ENCODE assay signal across 15 cellular contexts in genomic region chr4:9987749-9988346, GRCh38. TPM values are rescaled to one million over a fixed set of nuclear protein-coding genes. Genes with fewer than 3 reads are reported as not detected.
DNase-seq lines count a peak whose midpoint lies in the region; ATAC-seq and TF ChIP-seq lines count a peak whose summit lies in the region.
"Had no signal": no experiment of that assay in that cellular context is flagged by ENCODE, and none has a peak within 500 bp of the region (broad histone marks: within the 10 kb centered on the region; RNA-seq: fewer than 3 reads in every experiment).

No MANE protein-coding gene starts in this region.

- no peaks in the 10 kb centered on the region for H3K79me2 ChIP-seq in GM23248 (ENCODE audit: insufficient read depth)

- ATAC-seq in GM18502 (IDR thresholded peaks at IDR 0.05; ENCODE audit: poor library complexity, unreplicated experiment) (peak; percentile 79), GM19463 (IDR thresholded peaks at IDR 0.05; ENCODE audit: unreplicated experiment) (peak; percentile 67), HG02884 (IDR thresholded peaks at IDR 0.05; ENCODE audit: unreplicated experiment) (peak; percentile 67), GM18873 (IDR thresholded peaks at IDR 0.05; ENCODE audit: low FRiP score, unreplicated experiment) (no peak), GM18519 (IDR thresholded peaks at IDR 0.05; ENCODE audit: low FRiP score, unreplicated experiment) (no peak)
- ATAC-seq: naive thymus-derived CD8-positive, alpha-beta T cell had no signal

- H3K9me3 ChIP-seq in endodermal cell (ENCODE audit: control insufficient read depth, low read length) (no peaks in the 10 kb centered on the region), GM23248 (ENCODE audit: low read depth) (no peaks in the 10 kb centered on the region)
- H3K9me3 ChIP-seq: right lobe of liver had no signal

- H3K27ac ChIP-seq in endodermal cell (ENCODE audit: low read depth, low read length) (no peak overlapping the region), GM23248 (no peak overlapping the region)
- H3K27ac ChIP-seq: right lobe of liver had no signal

- no peaks in the 10 kb centered on the region for H3K36me3 ChIP-seq in endodermal cell (ENCODE audit: control insufficient read depth, insufficient read depth, low read length)
- H3K36me3 ChIP-seq in GM23248 (ENCODE audit: low read depth), result no peaks in the 10 kb centered on the region

- peaks cover 26% of the 10 kb centered on the region for H3K27me3 ChIP-seq in endodermal cell (ENCODE audit: control insufficient read depth, insufficient read depth, low read length, poor library complexity, severe bottlenecking)
- H3K27me3 ChIP-seq in GM23248 (replicated peaks; ENCODE audit: insufficient read depth), result no peaks in the 10 kb centered on the region
- H3K27me3 ChIP-seq: right lobe of liver had no signal

- no peaks in the 10 kb centered on the region for H3K4me1 Mint-ChIP-seq in endodermal cell
- peaks cover 2% of the 10 kb centered on the region for H3K4me1 Mint-ChIP-seq in CD14-positive monocyte
- H3K4me1 Mint-ChIP-seq: naive thymus-derived CD8-positive, alpha-beta T cell had no signal

- H4K20me1 ChIP-seq in GM23248 (ENCODE audit: insufficient read depth), result no peaks in the 10 kb centered on the region

- WGBS in endodermal cell (ENCODE audit: insufficient coverage in 1 of 2, insufficient read length in 1 of 2), 2 experiments, result 90 to 95% methylated on average over 2 to 5 of the region's 5 CpGs
- 86 to 87% methylated on average over 5 of the region's 5 CpGs for WGBS in GM23248 (ENCODE audit: low coverage in 1 of 2, low lambda C conversion rate in 2 of 2, missing lambda C conversion rate in 2 of 2), 2 experiments

- H3K27ac Mint-ChIP-seq in endodermal cell (no peak overlapping the region), CD14-positive monocyte (no peak overlapping the region)
- H3K27ac Mint-ChIP-seq: activated naive CD4-positive, alpha-beta T cell treated with anti-CD3 and anti-CD28 coated beads for 36 hours; stimulated activated naive CD8-positive, alpha-beta T cell treated with anti-CD3 and anti-CD28 coated beads, Interleukin-15, Interleukin-2, amounts not matched to agents 100 ng/mL and 50 ng/mL, for 24 hours; T-helper 2 cell treated with Interferon-gamma antibody and Interleukin-4, amounts not matched to agents 5 μg/mL and 100 μg/mL, for 36 hours had no signal

- TF ChIP-seq CTCF in endodermal cell (conservative IDR thresholded peaks at IDR 0.05) (no peak), CD14-positive monocyte (IDR thresholded peaks at IDR 0.05) (no peak)

- no peak overlapping the region for H3K4me2 ChIP-seq in GM23248 (ENCODE audit: unreplicated experiment)

- no peaks in the 10 kb centered on the region for H3F3A ChIP-seq in GM23248 (ENCODE audit: insufficient read depth)

- H3K4me1 ChIP-seq in endodermal cell (ENCODE audit: control insufficient read depth, insufficient read depth, low read length) (no peaks in the 10 kb centered on the region), GM23248 (ENCODE audit: insufficient read depth) (no peaks in the 10 kb centered on the region)
- H3K4me1 ChIP-seq: right lobe of liver had no signal

- H3K9ac ChIP-seq in endodermal cell (ENCODE audit: extremely low read depth, low read length, poor library complexity, severe bottlenecking) (no peak overlapping the region), GM23248 (no peak overlapping the region)

- peaks cover 25% of the 10 kb centered on the region for H3K27me3 Mint-ChIP-seq in endodermal cell (ENCODE audit: insufficient read depth)
- H3K27me3 Mint-ChIP-seq in CD14-positive monocyte (ENCODE audit: low read depth in 3 of 3), result no peaks in the 10 kb centered on the region
- H3K27me3 Mint-ChIP-seq: naive thymus-derived CD8-positive, alpha-beta T cell; stimulated activated naive CD8-positive, alpha-beta T cell treated with anti-CD3 and anti-CD28 coated beads, Interleukin-15, Interleukin-2, amounts not matched to agents 100 ng/mL and 50 ng/mL, for 24 hours had no signal

- no peaks in the 10 kb centered on the region for H3K9me2 ChIP-seq in GM23248 (ENCODE audit: insufficient read depth)

- DNase-seq in endodermal cell (peak; percentile 12), GM23248 (no peak), CD14-positive monocyte (ENCODE audit: low spot score) (no peak)
- DNase-seq: activated CD4-positive, alpha-beta T cell treated with anti-CD3 and anti-CD28 coated beads, Interleukin-2, amount 50 U/mL, for 48 hours; activated naive CD4-positive, alpha-beta T cell treated with anti-CD3 and anti-CD28 coated beads for 36 hours; naive thymus-derived CD8-positive, alpha-beta T cell; right lobe of liver; RPMI8226 had no signal

- H3K9me3 Mint-ChIP-seq in endodermal cell (no peaks in the 10 kb centered on the region), CD14-positive monocyte (peaks cover 0 to 1% (median 0%) of the 10 kb centered on the region in 7 donors)
- H3K9me3 Mint-ChIP-seq: stimulated activated naive CD8-positive, alpha-beta T cell treated with anti-CD3 and anti-CD28 coated beads, Interleukin-15, Interleukin-2, amounts not matched to agents 100 ng/mL and 50 ng/mL, for 24 hours had no signal

- in situ Hi-C loops in GM23248 (cut with MboI), result no loop called here

- H3K4me3 ChIP-seq in endodermal cell (ENCODE audit: low read length), result no peak overlapping the region
- H3K4me3 ChIP-seq in GM23248, result no peak overlapping the region
- H3K4me3 ChIP-seq: right lobe of liver had no signal

- intact Hi-C loops in CD14-positive monocyte (cut with micrococcal nuclease), result no loop called here

- H2AFZ ChIP-seq in GM23248, result no peak overlapping the region

- H3K36me3 Mint-ChIP-seq in endodermal cell (ENCODE audit: low read depth) (no peaks in the 10 kb centered on the region), CD14-positive monocyte (peaks cover 52 to 62% of the 10 kb centered on the region in 2 donors)

- H3K4me3 Mint-ChIP-seq in endodermal cell (no peak overlapping the region), CD14-positive monocyte (no peak overlapping the region)
- H3K4me3 Mint-ChIP-seq: activated naive CD4-positive, alpha-beta T cell treated with anti-CD3 and anti-CD28 coated beads for 36 hours; naive thymus-derived CD8-positive, alpha-beta T cell; stimulated activated naive CD8-positive, alpha-beta T cell treated with anti-CD3 and anti-CD28 coated beads, Interleukin-15, Interleukin-2, amounts not matched to agents 100 ng/mL and 50 ng/mL, for 24 hours; T-helper 2 cell treated with Interferon-gamma antibody and Interleukin-4, amounts not matched to agents 5 μg/mL and 100 μg/mL, for 36 hours had no signal

RNA-seq across cellular contexts. Expression of gene SLC2A9, which starts 33.4 kb away (rescaled TPM):
- 1 to 10 TPM in 1 of 2 donors, under 1 TPM in 1; 0.95 to 1.9 TPM for total RNA-seq in endodermal cell
- not detected for polyA plus RNA-seq in endodermal cell (2013, experiment 1 of 2)
- not detected for polyA plus RNA-seq in endodermal cell (2013, experiment 2 of 2)
- total RNA-seq in GM23248 (2014; rRNA removed; shearing (Covaris generic)), result 0.25 and 2.8 TPM in 2 replicates
- polyA plus RNA-seq in GM23248 (2016; fragmentation: Nextera tagmentation; extraction: Ambion mirVana), result 3.5 and 3.8 TPM in 2 replicates
- 10 to 100 TPM; 34.7 to 38.6 TPM for polyA plus RNA-seq in CD14-positive monocyte

Comparison
In these comparisons a context has a peak if more than half of its experiments do, and no peak if none do; other contexts are left out.
1. ATAC-seq: peak in GM18502 (single experiment), GM19463 (single experiment) and HG02884 (single experiment); none in GM18873 (single experiment) and GM18519 (single experiment).